ENCODE assay signal across 30 cellular contexts in genomic region chr11:45328726-45329125, GRCh38. TPM values are rescaled to one million over a fixed set of nuclear protein-coding genes. Genes with fewer than 3 reads are reported as not detected.
"Had no signal": no experiment of that assay in that cellular context is flagged by ENCODE, and none has a peak within 500 bp of the region (broad histone marks: within the 10 kb centered on the region; RNA-seq: fewer than 3 reads in every experiment).

No MANE protein-coding gene starts in this region.

- H3K4me3 Mint-ChIP-seq: stimulated activated effector memory CD8-positive, alpha-beta T cell treated with anti-CD3 and anti-CD28 coated beads, Interleukin-12 subunit alpha, Interleukin-12 subunit beta, amount 100 ng/mL, for 72 hours; stimulated activated memory B cell treated with anti-CD40 and anti-IgM and Interleukin-4, amounts not matched to agents 10 μg/mL and 1 μg/mL and 100 μg/mL, for 72 hours; stimulated activated naive B cell treated with anti-CD40 and anti-IgM and Interleukin-4, amounts not matched to agents 10 μg/mL and 1 μg/mL and 100 μg/mL, for 72 hours; stimulated activated naive CD8-positive, alpha-beta T cell treated with anti-CD3 and anti-CD28 coated beads, Interleukin-15, amount 100 ng/mL, for 72 hours; stimulated activated naive CD8-positive, alpha-beta T cell treated with anti-CD3 and anti-CD28 coated beads, Interleukin-15, Interleukin-2, amounts not matched to agents 100 ng/mL and 50 ng/mL, for 24 hours; type B pancreatic cell had no signal

- H3K4me1 Mint-ChIP-seq: stimulated activated naive CD8-positive, alpha-beta T cell treated with anti-CD3 and anti-CD28 coated beads, Interleukin-15, amount 100 ng/mL, for 72 hours had no signal

- H3K9me3 Mint-ChIP-seq: stimulated activated effector memory CD8-positive, alpha-beta T cell treated with anti-CD3 and anti-CD28 coated beads, Interleukin-12 subunit alpha, Interleukin-12 subunit beta, amount 100 ng/mL, for 72 hours; stimulated activated naive CD8-positive, alpha-beta T cell treated with anti-CD3 and anti-CD28 coated beads, Interleukin-15, amount 100 ng/mL, for 72 hours had no signal

- H3K27me3 ChIP-seq: stomach, testis, thyroid gland, transverse colon, upper lobe of left lung, upper lobe of right lung, uterus, vagina had no signal

- DNase-seq: stimulated activated CD4-positive, alpha-beta T cell treated with anti-CD3 and anti-CD28 coated beads, Interleukin-2, amount 100 ng/mL, for 48 hours; stimulated activated CD4-positive, alpha-beta T cell treated with anti-CD3 and anti-CD28 coated beads, Interleukin-4, amount 100 ng/mL, for 1 hour; stimulated activated CD4-positive, alpha-beta T cell treated with anti-CD3 and anti-CD28 coated beads, Interleukin-4, amount 100 ng/mL, for 24 hours; stimulated activated CD4-positive, alpha-beta T cell treated with anti-CD3 and anti-CD28 coated beads, Interleukin-4, amount 100 ng/mL, for 4 hours; stimulated activated CD8-positive, alpha-beta memory T cell treated with anti-CD3 and anti-CD28 coated beads, Interleukin-4, amount 100 ng/mL, for 48 hours; stimulated activated naive B cell treated with anti-CD40 and anti-IgM and Interleukin-4, amounts not matched to agents 10 μg/mL and 1 μg/mL and 100 μg/mL, for 72 hours; stimulated activated naive CD4-positive, alpha-beta T cell; stimulated activated naive CD4-positive, alpha-beta T cell treated with Interleukin-2 at 50 U/mL for 16 hours; stimulated activated naive CD8-positive, alpha-beta T cell treated with anti-CD3 and anti-CD28 coated beads, Interleukin-15, amount 100 ng/mL, for 72 hours; stimulated activated naive CD8-positive, alpha-beta T cell treated with anti-CD3 and anti-CD28 coated beads, Interleukin-15, Interleukin-2, amounts not matched to agents 100 U/mL and 50 U/mL, for 24 hours; stomach; substantia nigra; testis; thyroid gland; tibial artery; transverse colon; trophoblast cell; upper lobe of left lung; upper lobe of right lung; uterus had no signal

- H3K27ac ChIP-seq: stomach, suprapubic skin, testis, thoracic aorta, thyroid gland, tibial artery, tibial nerve, transverse colon, upper lobe of left lung, upper lobe of right lung, uterus, vagina had no signal

- H3K36me3 ChIP-seq: stomach, suprapubic skin, thoracic aorta, thyroid gland, tibial artery, tibial nerve, transverse colon, upper lobe of left lung, upper lobe of right lung, uterus, vagina had no signal

- H3K4me3 ChIP-seq: stomach, suprapubic skin, testis, thoracic aorta, thyroid gland, tibial artery, tibial nerve, transverse colon, upper lobe of left lung, upper lobe of right lung, uterus, vagina had no signal

- H3K27ac Mint-ChIP-seq: stimulated activated effector memory CD8-positive, alpha-beta T cell treated with anti-CD3 and anti-CD28 coated beads, Interleukin-12 subunit alpha, Interleukin-12 subunit beta, amount 100 ng/mL, for 72 hours; stimulated activated memory B cell treated with anti-CD40 and anti-IgM and Interleukin-4, amounts not matched to agents 10 μg/mL and 1 μg/mL and 100 μg/mL, for 72 hours; stimulated activated naive B cell treated with anti-CD40 and anti-IgM and Interleukin-4, amounts not matched to agents 10 μg/mL and 1 μg/mL and 100 μg/mL, for 72 hours; stimulated activated naive CD8-positive, alpha-beta T cell treated with anti-CD3 and anti-CD28 coated beads, Interleukin-15, Interleukin-2, amounts not matched to agents 100 ng/mL and 50 ng/mL, for 24 hours; type B pancreatic cell had no signal

- H3K9me3 ChIP-seq: suprapubic skin, testis, thoracic aorta, thyroid gland, uterus, vagina had no signal

- H3K36me3 Mint-ChIP-seq: stimulated activated effector memory CD8-positive, alpha-beta T cell treated with anti-CD3 and anti-CD28 coated beads, Interleukin-12 subunit alpha, Interleukin-12 subunit beta, amount 100 ng/mL, for 72 hours; stimulated activated memory B cell treated with anti-CD40 and anti-IgM and Interleukin-4, amounts not matched to agents 10 μg/mL and 1 μg/mL and 100 μg/mL, for 72 hours; stimulated activated naive B cell treated with anti-CD40 and anti-IgM and Interleukin-4, amounts not matched to agents 10 μg/mL and 1 μg/mL and 100 μg/mL, for 72 hours; type B pancreatic cell had no signal

- H3K4me1 ChIP-seq: testis, uterus, vagina had no signal

- ATAC-seq: stimulated activated effector memory CD8-positive, alpha-beta T cell treated with anti-CD3 and anti-CD28 coated beads, Interleukin-12 subunit alpha, Interleukin-12 subunit beta, amount 100 ng/mL, for 72 hours; stimulated activated memory B cell treated with anti-CD40 and anti-IgM and Interleukin-4, amounts not matched to agents 10 μg/mL and 1 μg/mL and 100 μg/mL, for 72 hours; stimulated activated naive B cell treated with anti-CD40 and anti-IgM and Interleukin-4, amounts not matched to agents 10 μg/mL and 1 μg/mL and 100 μg/mL, for 72 hours; stimulated activated naive CD8-positive, alpha-beta T cell treated with anti-CD3 and anti-CD28 coated beads, Interleukin-15, amount 100 ng/mL, for 72 hours; stimulated activated naive CD8-positive, alpha-beta T cell treated with anti-CD3 and anti-CD28 coated beads, Interleukin-15, Interleukin-2, amounts not matched to agents 100 U/mL and 50 U/mL, for 24 hours; upper lobe of right lung had no signal

RNA-seq across cellular contexts. Expression of gene SYT13, which starts 42.6 kb away (rescaled TPM):
- total RNA-seq: subcutaneous adipose tissue, thoracic aorta, upper lobe of right lung, ureter had no signal
